8 cellular contexts compared by ENCODE assay signal in the genomic region with DNA sequence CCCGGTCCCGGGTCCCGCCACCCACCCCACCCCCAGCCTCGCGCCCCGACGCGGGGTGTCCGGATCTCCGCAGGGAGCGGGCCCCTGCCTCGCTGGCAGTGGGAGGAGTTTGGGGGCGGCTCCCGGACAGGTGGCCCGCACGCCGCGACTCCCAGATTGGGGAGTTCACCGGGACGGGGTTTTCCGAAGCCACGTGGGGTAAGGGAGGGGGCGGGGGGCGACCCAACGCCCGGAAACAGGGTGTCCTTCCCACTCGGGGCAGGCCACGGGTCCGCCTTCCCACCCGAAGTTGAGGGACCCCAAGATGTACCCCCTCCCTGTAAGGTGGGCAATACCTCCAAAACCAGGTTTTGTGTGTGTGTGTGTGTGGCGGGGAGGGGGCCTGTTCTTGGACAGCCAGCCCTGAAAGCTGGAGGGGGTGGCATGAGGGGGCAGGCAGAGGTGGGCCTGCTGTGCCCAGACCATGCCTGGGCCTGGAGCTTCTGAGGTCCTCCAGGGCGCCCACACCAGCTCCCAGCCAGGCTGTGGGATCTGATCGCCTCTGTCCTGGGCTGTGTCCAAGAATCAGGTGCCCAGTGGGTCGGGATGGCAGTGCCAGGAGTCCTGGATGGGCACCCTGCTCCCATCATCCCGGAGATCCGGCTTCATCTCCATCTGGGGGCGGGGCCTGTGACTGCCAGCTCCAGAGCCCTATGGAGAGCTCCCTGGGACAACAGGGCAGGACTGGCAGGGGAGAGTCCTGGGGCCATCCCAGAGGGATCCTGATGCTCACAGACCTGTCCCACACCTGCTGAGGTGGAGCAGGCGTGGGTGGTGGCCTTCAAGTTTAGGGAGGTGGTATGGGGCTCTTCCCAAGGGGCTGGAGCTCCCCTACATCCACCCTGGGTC. TPM values are rescaled to one million over a fixed set of nuclear protein-coding genes. Genes with fewer than 3 reads are reported as not detected.
A peak's percentile ranks its signal among the peaks of the same experiment; 100 is the strongest.
DNase-seq lines count a peak whose midpoint lies in the region; ATAC-seq lines count a peak whose summit lies in the region.

No MANE protein-coding gene starts in this region.

- peaks cover 34% of the 10 kb centered on the region for H3K4me1 ChIP-seq in CD8-positive, alpha-beta memory T cell (ENCODE audit: insufficient read depth, low read length)
- peaks cover 23% of the 10 kb centered on the region for H3K4me1 ChIP-seq in mesenchymal stem cell (ENCODE audit: control insufficient read depth, insufficient read depth, low read depth, low read length)

- H3K14ac ChIP-seq in mesenchymal stem cell (ENCODE audit: low read length in 2 of 2) = no peak overlapping the region

- no peaks in the 10 kb centered on the region for H3K36me3 ChIP-seq in CD8-positive, alpha-beta memory T cell (ENCODE audit: insufficient read depth, low read length)
- peaks cover 0 to 31% of the 10 kb centered on the region in 2 experiments for H3K36me3 ChIP-seq in mesenchymal stem cell (ENCODE audit: control insufficient read depth in 1 of 2, insufficient read depth in 2 of 2, low read depth in 1 of 2, low read length in 2 of 2)

- no peak overlapping the region for H3K4ac ChIP-seq in mesenchymal stem cell (ENCODE audit: low read depth in 1 of 2, low read length in 2 of 2)

- peak; percentile 44 to 80 (median 50) for DNase-seq in CD8-positive, alpha-beta memory T cell
- DNase-seq in NAMALWA (ENCODE audit: low spot score) = peak; percentile 31
- DNase-seq in activated CD4-positive, alpha-beta T cell treated with anti-CD3 and anti-CD28 coated beads, Interleukin-2, amount 50 U/mL, for 48 hours = peak; percentile 67 to 74
- peak; percentile 57 for DNase-seq in effector CD4-positive, alpha-beta T cell
- peak; percentile 61 for DNase-seq in mesenchymal stem cell
- peak; percentile 25 for DNase-seq in stimulated activated CD8-positive, alpha-beta memory T cell treated with anti-CD3 and anti-CD28 coated beads, Interleukin-7, amount 100 ng/mL, for 24 hours (ENCODE audit: low read depth)

- peak overlapping the region; percentile 55 for H2BK120ac ChIP-seq in mesenchymal stem cell (ENCODE audit: low read depth, low read length)

- CTCF ChIA-PET in CD8-positive, alpha-beta memory T cell (lab: Charles Lee) = interaction anchor here (0.7 to 1.2 kb wide), 2 partner anchors 41 to 55 kb away, joined by 3 to 4 read pairs; partner anchors contain the start of gene TMC6

- peak overlapping the region; percentile 19 for H4K8ac ChIP-seq in mesenchymal stem cell (ENCODE audit: low read length)

- no peaks in the 10 kb centered on the region for H3K9me3 ChIP-seq in CD8-positive, alpha-beta memory T cell (ENCODE audit: low read length)
- H3K9me3 ChIP-seq in mesenchymal stem cell (ENCODE audit: control insufficient read depth, low read length) = no peaks in the 10 kb centered on the region

- H3K4me3 ChIP-seq in CD8-positive, alpha-beta memory T cell (ENCODE audit: low read length) = peak overlapping the region; percentile 49
- peak overlapping the region; percentile 71 to 89 for H3K4me3 ChIP-seq in mesenchymal stem cell (ENCODE audit: insufficient read depth in 1 of 2, low read depth in 1 of 2, low read length in 2 of 2)

- H3K4me1 Mint-ChIP-seq in CD8-positive, alpha-beta memory T cell = peaks cover 27 to 50% (median 34%) of the 10 kb centered on the region in 3 donors

- peaks cover 7% of the 10 kb centered on the region for H3K79me1 ChIP-seq in mesenchymal stem cell (replicated peaks; ENCODE audit: low read length, poor library complexity, severe bottlenecking)

- H3K4me2 ChIP-seq in mesenchymal stem cell (ENCODE audit: low read length, poor library complexity, severe bottlenecking) = peak overlapping the region; percentile 67

- no peak overlapping the region for H3K9ac ChIP-seq in mesenchymal stem cell (ENCODE audit: low read length)

- ATAC-seq in GM21390 (IDR thresholded peaks at IDR 0.05; ENCODE audit: unreplicated experiment) (peak; percentile 28), HG03108 (IDR thresholded peaks at IDR 0.05; ENCODE audit: unreplicated experiment) (no peak)

- no peak overlapping the region for H2BK12ac ChIP-seq in mesenchymal stem cell (ENCODE audit: low read length in 2 of 2)

- peak overlapping the region; percentile 45 for H3K27ac ChIP-seq in CD8-positive, alpha-beta memory T cell (ENCODE audit: low read depth, low read length)
- no peak overlapping the region for H3K27ac ChIP-seq in mesenchymal stem cell (ENCODE audit: low read length, poor library complexity, severe bottlenecking)

- H3K23ac ChIP-seq in mesenchymal stem cell (ENCODE audit: low read length in 2 of 2) = peak overlapping the region in 1 of 2 experiments; percentile 24

- 14% methylated on average over 35 of the region's 38 CpGs for WGBS in mesenchymal stem cell

- H3K4me3 Mint-ChIP-seq in CD8-positive, alpha-beta memory T cell = peak overlapping the region; percentile 62 to 85 (median 68)

- H2BK15ac ChIP-seq in mesenchymal stem cell (ENCODE audit: low read depth, poor library complexity, severe bottlenecking) = peak overlapping the region; percentile 71

- peak overlapping the region; percentile 47 for H2AFZ ChIP-seq in mesenchymal stem cell (ENCODE audit: low read depth, low read length)

- H4K91ac ChIP-seq in mesenchymal stem cell (ENCODE audit: low read length) = no peak overlapping the region

- POLR2A ChIA-PET in CD8-positive, alpha-beta memory T cell (lab: Charles Lee) = interaction anchor here (0.5 to 1.0 kb wide), 4 partner anchors 30 to 501 kb away, joined by 3 to 6 read pairs (median 3); no protein-coding TSS in a partner anchor

- H3K18ac ChIP-seq in mesenchymal stem cell (ENCODE audit: low read depth in 1 of 2, low read length in 2 of 2) = peak overlapping the region in 1 of 2 experiments; percentile 82

- no peaks in the 10 kb centered on the region for H3K27me3 Mint-ChIP-seq in CD8-positive, alpha-beta memory T cell

- H2AK5ac ChIP-seq in mesenchymal stem cell (ENCODE audit: low read length, severe bottlenecking) = no peak overlapping the region

- peaks cover 0 to 34% (median 0%) of the 10 kb centered on the region in 3 donors for H3K36me3 Mint-ChIP-seq in CD8-positive, alpha-beta memory T cell

- no peaks in the 10 kb centered on the region for H3K27me3 ChIP-seq in CD8-positive, alpha-beta memory T cell (ENCODE audit: insufficient read depth, low read length, poor library complexity, severe bottlenecking)
- peaks cover 0 to 28% of the 10 kb centered on the region in 2 experiments for H3K27me3 ChIP-seq in mesenchymal stem cell (ENCODE audit: control insufficient read depth in 1 of 2, insufficient read depth in 1 of 2, low read length in 2 of 2)

- H3K27ac Mint-ChIP-seq in CD8-positive, alpha-beta memory T cell = peak overlapping the region in 7 of 8 donors; percentile 35 to 89 (median 74)

- H2BK5ac ChIP-seq in mesenchymal stem cell (ENCODE audit: low read depth, low read length, poor library complexity, severe bottlenecking) = no peak overlapping the region

- no peaks in the 10 kb centered on the region for H3K9me3 Mint-ChIP-seq in CD8-positive, alpha-beta memory T cell

RNA-seq across cellular contexts. Expression of gene SYNGR2, which starts 0.8 kb away (rescaled TPM):
- total RNA-seq in CD8-positive, alpha-beta memory T cell = 100 to 1,000 TPM; 186 to 200 TPM
- polyA plus RNA-seq in CD8-positive, alpha-beta memory T cell = 140 TPM
- polyA plus RNA-seq in mesenchymal stem cell (2013, experiment 1 of 2) = 42.5 TPM
- polyA plus RNA-seq in mesenchymal stem cell (2013, experiment 2 of 2) = 43.7 TPM

RNA-seq across cellular contexts. Expression of gene TK1, which starts 17.7 kb away (rescaled TPM):
- 10 to 100 TPM; 84.4 to 86.2 TPM for total RNA-seq in CD8-positive, alpha-beta memory T cell
- 2.2 TPM for polyA plus RNA-seq in CD8-positive, alpha-beta memory T cell
- 20.4 TPM for polyA plus RNA-seq in mesenchymal stem cell (2013, experiment 1 of 2)
- polyA plus RNA-seq in mesenchymal stem cell (2013, experiment 2 of 2) = 21.2 TPM

RNA-seq across cellular contexts. Expression of gene AFMID, which starts 18.0 kb away (rescaled TPM):
- total RNA-seq in CD8-positive, alpha-beta memory T cell = 10 to 100 TPM; 24.7 to 30.2 TPM
- polyA plus RNA-seq in CD8-positive, alpha-beta memory T cell = 1.4 TPM
- 42.7 TPM for polyA plus RNA-seq in mesenchymal stem cell (2013, experiment 1 of 2)
- 42.4 TPM for polyA plus RNA-seq in mesenchymal stem cell (2013, experiment 2 of 2)

RNA-seq across cellular contexts. Expression of gene C17orf99, which starts 23.0 kb away (rescaled TPM):
- not detected for total RNA-seq in CD8-positive, alpha-beta memory T cell
- not detected for polyA plus RNA-seq in CD8-positive, alpha-beta memory T cell
- not detected for polyA plus RNA-seq in mesenchymal stem cell (2013, experiment 1 of 2)
- polyA plus RNA-seq in mesenchymal stem cell (2013, experiment 2 of 2) = not detected

RNA-seq across cellular contexts. Expression of gene TMC8, which starts 38.6 kb away (rescaled TPM):
- 100 to 1,000 TPM; 117 to 126 TPM for total RNA-seq in CD8-positive, alpha-beta memory T cell
- 139 TPM for polyA plus RNA-seq in CD8-positive, alpha-beta memory T cell
- polyA plus RNA-seq in mesenchymal stem cell (2013, experiment 1 of 2) = 0.86 TPM
- 0.36 TPM for polyA plus RNA-seq in mesenchymal stem cell (2013, experiment 2 of 2)
